In genomic region chr2:204681412-204681811, GRCh38 we compare ENCODE assay signal across 1 cellular context.
TF ChIP-seq lines count a peak whose summit lies in the region.

No MANE protein-coding gene starts in this region.

TF ChIP-seq in HepG2, 621 proteins besides CTCF, POLR2A, EP300 and RAD21 (continued from another document):
- TF ChIP-seq SOX6 (IDR thresholded peaks at IDR 0.05) (no peak), SOX6 (CRISPR knock-in tag; IDR thresholded peaks at IDR 0.05) (no peak), EEA1 (CRISPR knock-in tag; IDR thresholded peaks at IDR 0.05; ENCODE audit: borderline replicate concordance) (no peak), ZNF205 (CRISPR knock-in tag; IDR thresholded peaks at IDR 0.05) (no peak), MATR3 (CRISPR knock-in tag; IDR thresholded peaks at IDR 0.05) (no peak), ZNF24 (IDR thresholded peaks at IDR 0.05) (no peak), ZBTB10 (CRISPR knock-in tag; IDR thresholded peaks at IDR 0.05; ENCODE audit: borderline replicate concordance) (no peak), ZNF839 (CRISPR knock-in tag; IDR thresholded peaks at IDR 0.05; ENCODE audit: borderline replicate concordance) (no peak), ARNTL (CRISPR knock-in tag; IDR thresholded peaks at IDR 0.05) (no peak), ZSCAN9 (CRISPR knock-in tag; IDR thresholded peaks at IDR 0.05; ENCODE audit: borderline replicate concordance) (no peak), SRSF4 (IDR thresholded peaks at IDR 0.05; ENCODE audit: low read depth, low read length, poor library complexity, severe bottlenecking) (no peak), FOXO1 (CRISPR knock-in tag; IDR thresholded peaks at IDR 0.05) (no peak), ZNF691 (CRISPR knock-in tag; IDR thresholded peaks at IDR 0.05; ENCODE audit: borderline replicate concordance, low read depth) (no peak)
- TF ChIP-seq, protein P1, sequence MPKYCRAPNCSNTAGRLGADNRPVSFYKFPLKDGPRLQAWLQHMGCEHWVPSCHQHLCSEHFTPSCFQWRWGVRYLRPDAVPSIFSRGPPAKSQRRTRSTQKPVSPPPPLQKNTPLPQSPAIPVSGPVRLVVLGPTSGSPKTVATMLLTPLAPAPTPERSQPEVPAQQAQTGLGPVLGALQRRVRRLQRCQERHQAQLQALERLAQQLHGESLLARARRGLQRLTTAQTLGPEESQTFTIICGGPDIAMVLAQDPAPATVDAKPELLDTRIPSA (CRISPR knock-in tag; IDR thresholded peaks at IDR 0.05; ENCODE audit: borderline replicate concordance) = no peak
- TF ChIP-seq, protein P2, sequence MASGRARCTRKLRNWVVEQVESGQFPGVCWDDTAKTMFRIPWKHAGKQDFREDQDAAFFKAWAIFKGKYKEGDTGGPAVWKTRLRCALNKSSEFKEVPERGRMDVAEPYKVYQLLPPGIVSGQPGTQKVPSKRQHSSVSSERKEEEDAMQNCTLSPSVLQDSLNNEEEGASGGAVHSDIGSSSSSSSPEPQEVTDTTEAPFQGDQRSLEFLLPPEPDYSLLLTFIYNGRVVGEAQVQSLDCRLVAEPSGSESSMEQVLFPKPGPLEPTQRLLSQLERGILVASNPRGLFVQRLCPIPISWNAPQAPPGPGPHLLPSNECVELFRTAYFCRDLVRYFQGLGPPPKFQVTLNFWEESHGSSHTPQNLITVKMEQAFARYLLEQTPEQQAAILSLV (CRISPR knock-in tag; IDR thresholded peaks at IDR 0.05; ENCODE audit: borderline replicate concordance) = no peak
